Comparison of ENCODE assay signal across 26 cellular contexts in the genomic region with DNA sequence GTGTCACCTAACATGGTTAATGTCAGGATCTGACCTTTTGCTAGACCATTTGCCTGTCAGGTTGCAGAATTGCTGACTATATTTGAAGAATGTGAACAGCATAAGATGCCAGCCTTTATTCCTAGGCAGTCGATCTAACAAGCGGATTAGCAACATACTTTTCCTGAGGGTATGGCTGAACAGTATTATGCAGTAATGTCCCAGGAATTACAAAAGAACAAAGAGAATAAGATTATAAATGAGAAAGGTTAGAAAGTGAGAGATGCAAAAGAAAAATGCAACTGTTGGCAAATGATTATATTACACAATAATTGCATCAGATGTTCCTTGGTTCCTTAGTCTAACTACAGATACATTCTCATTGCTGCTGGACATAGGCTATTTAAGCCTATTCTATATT.
"Had no signal": no experiment of that assay in that cellular context is flagged by ENCODE, and none has a peak within 500 bp of the region (broad histone marks: within the 10 kb centered on the region; RNA-seq: fewer than 3 reads in every experiment).

No MANE protein-coding gene starts in this region.

- H3K36me3 ChIP-seq: left lung, pancreas, right atrium auricular region, stomach, thyroid gland, transverse colon, upper lobe of left lung, vagina had no signal

- H3K27me3 ChIP-seq: left lung, pancreas, right atrium auricular region, stomach, testis, thyroid gland, transverse colon, upper lobe of left lung, vagina had no signal

- H3K27ac ChIP-seq: left lung, pancreas, psoas muscle, right atrium auricular region, skin epidermis, stomach, testis, thyroid gland, transverse colon, upper lobe of left lung, vagina had no signal

- H3K9me3 ChIP-seq: left lung, mucosa of descending colon, pancreas, psoas muscle, right atrium auricular region, stomach, testis, thyroid gland, transverse colon, upper lobe of left lung, vagina had no signal

- H3K4me1 ChIP-seq: left lung, pancreas, psoas muscle, right atrium auricular region, stomach, testis, thyroid gland, transverse colon, upper lobe of left lung, vagina had no signal

- DNase-seq: hippocampal formation; kidney; left colon; left lung; midbrain; mucosa of descending colon; naive thymus-derived CD4-positive, alpha-beta T cell; pancreas; psoas muscle; stimulated activated CD4-positive, alpha-beta T cell treated with anti-CD3 and anti-CD28 coated beads, Interleukin-12 subunit alpha, Interleukin-12 subunit beta, amount 100 ng/mL, for 4 hours; stimulated activated CD4-positive, alpha-beta T cell treated with anti-CD3 and anti-CD28 coated beads, Interleukin-15, amount 100 ng/mL, for 24 hours; stimulated activated CD4-positive, alpha-beta T cell treated with anti-CD3 and anti-CD28 coated beads, Interleukin-2, amount 100 ng/mL, for 24 hours; stimulated activated CD4-positive, alpha-beta T cell treated with anti-CD3 and anti-CD28 coated beads, Interleukin-4, amount 100 ng/mL, for 1 hour; stimulated activated naive B cell treated with anti-CD40 and anti-IgM and Interleukin-4, amounts not matched to agents 10 μg/mL and 1 μg/mL and 100 μg/mL, for 72 hours; stimulated activated naive CD8-positive, alpha-beta T cell treated with anti-CD3 and anti-CD28 coated beads, Interleukin-15, Interleukin-2, amounts not matched to agents 100 U/mL and 50 U/mL, for 24 hours; stomach; testis; thyroid gland; transverse colon; upper lobe of left lung had no signal

- ATAC-seq: left colon; left lung; mucosa of descending colon; naive thymus-derived CD4-positive, alpha-beta T cell; natural killer cell treated with Interleukin-12 subunit alpha and Interleukin-12 subunit beta and Interleukin-15 and Interleukin-18, amount 100 ng/mL, for 72 hours; pancreas; psoas muscle; sciatic nerve; stimulated activated naive B cell treated with anti-CD40 and anti-IgM and Interleukin-4, amounts not matched to agents 10 μg/mL and 1 μg/mL and 100 μg/mL, for 72 hours; stimulated activated naive CD8-positive, alpha-beta T cell treated with anti-CD3 and anti-CD28 coated beads, Interleukin-15, Interleukin-2, amounts not matched to agents 100 U/mL and 50 U/mL, for 24 hours had no signal

- H3K4me3 ChIP-seq: left lung, lung, mucosa of descending colon, pancreas, psoas muscle, right atrium auricular region, skin epidermis, stomach, testis, thyroid gland, transverse colon, upper lobe of left lung, vagina had no signal
